In the genomic region with DNA sequence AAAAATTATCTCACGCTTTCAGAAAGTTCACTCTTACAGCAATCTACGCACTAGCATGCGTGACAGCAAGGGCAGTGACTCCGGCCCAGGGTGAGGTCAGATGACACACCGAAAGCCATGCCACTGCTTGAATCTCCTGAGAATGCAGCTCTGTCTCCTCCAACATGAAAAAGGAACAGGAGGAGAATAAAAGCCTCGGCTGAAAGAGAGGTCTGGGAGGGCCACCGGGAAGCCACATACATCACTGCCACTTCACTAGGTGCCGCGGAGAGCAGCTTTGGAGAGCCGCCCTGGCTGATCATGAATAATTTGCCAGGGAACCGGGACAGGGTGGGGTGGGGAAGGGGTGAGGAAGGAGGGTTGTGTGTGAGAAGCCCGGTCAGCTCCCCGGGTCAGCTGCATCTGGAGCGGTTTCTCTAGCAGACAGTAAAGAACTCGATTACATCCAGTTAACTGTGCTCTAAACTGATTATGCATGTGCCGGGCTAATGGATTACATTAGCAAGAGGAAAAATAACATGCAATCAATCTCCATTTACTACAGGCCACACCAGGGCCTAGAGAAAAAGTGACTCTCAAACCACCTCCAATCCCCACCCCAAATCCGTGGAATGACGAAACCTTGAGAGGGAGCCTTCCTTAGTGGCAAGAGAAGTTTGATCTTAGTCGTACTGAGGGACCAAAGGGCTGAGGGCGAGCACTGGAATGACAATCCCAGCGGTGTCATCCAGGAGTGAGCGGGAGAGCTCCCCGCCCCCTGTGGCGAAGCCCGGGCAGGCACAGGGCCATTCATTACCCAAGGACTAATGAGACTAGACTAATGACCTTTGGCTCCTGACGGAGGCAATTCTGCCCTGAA, we compare ENCODE assay signal across 16 cellular contexts.
DNase-seq lines count a peak whose midpoint lies in the region; ATAC-seq and TF ChIP-seq lines count a peak whose summit lies in the region.
"Had no signal": no experiment of that assay in that cellular context is flagged by ENCODE, and none has a peak within 500 bp of the region (broad histone marks: within the 10 kb centered on the region; RNA-seq: fewer than 3 reads in every experiment).

No MANE protein-coding gene starts in this region.

- H3K4me3 ChIP-seq in left ventricle myocardium inferior (no peak overlapping the region), transverse colon (no peak overlapping the region)

- BruUV-seq in Calu3 (replicated peaks; lab: Mats Ljungman, UMichigan) = no TSS peak

- no peaks in the 10 kb centered on the region for H3K9me3 Mint-ChIP-seq in nephron
- peaks cover 4% of the 10 kb centered on the region for H3K9me3 Mint-ChIP-seq in Calu3 (ENCODE audit: low read depth, unreplicated experiment)
- H3K9me3 Mint-ChIP-seq: stimulated activated naive CD8-positive, alpha-beta T cell treated with anti-CD3 and anti-CD28 coated beads, Interleukin-15, Interleukin-2, amounts not matched to agents 100 ng/mL and 50 ng/mL, for 24 hours had no signal

- no peak for TF ChIP-seq POLR2A in transverse colon (IDR thresholded peaks at IDR 0.05)

- in situ Hi-C loops in transverse colon (cut with MboI; ENCODE audit: low pct_ligation_motif_present in 1 of 4, low pct_unique_long_range_greater_than_20kb in 1 of 4, low sequenced_read_pairs in 3 of 4) = no loop called here

- H3K27ac ChIP-seq in left ventricle myocardium inferior (replicated peaks) = peak overlapping the region; percentile 44
- H3K27ac ChIP-seq in transverse colon = peak overlapping the region; percentile 31 to 55 (median 42)
- H3K27ac ChIP-seq: C4-2B had no signal

- DNase-seq in astrocyte of the hippocampus (ENCODE audit: low read depth, low spot score) = peak; percentile 63
- DNase-seq in left ventricle myocardium inferior = no peak
- DNase-seq in transverse colon = no peak
- DNase-seq in Calu3 = no peak
- no peak for DNase-seq in COR-L47 (lab: John Stamatoyannopoulos, UW)
- DNase-seq: activated CD8-positive, alpha-beta memory T cell treated with anti-CD3 and anti-CD28 coated beads, Interleukin-2, amount 10 ng/mL, durations not matched to agents 7 days and 5 days; cortex of kidney; kidney glomerular epithelial cell; NCI-H1105 treated with DMSO at 0.1 percent for 48 hours; NCI-H510A treated with DMSO at 0.1 percent for 48 hours had no signal

- CTCF ChIA-PET in Calu3 (lab: Charles Lee) = interaction anchor here (0.5 kb wide), 2 partner anchors 225 to 1427 kb away, joined by 3 read pairs; no protein-coding TSS in a partner anchor

- TF ChIP-seq CTCF in left ventricle myocardium inferior (IDR thresholded peaks at IDR 0.05; ENCODE audit: borderline replicate concordance) = no peak
- TF ChIP-seq CTCF in nephron (IDR thresholded peaks at IDR 0.05; ENCODE audit: unreplicated experiment in 3 of 3) = no peak
- no peak for TF ChIP-seq CTCF in transverse colon (IDR thresholded peaks at IDR 0.05)
- no peak for TF ChIP-seq CTCF in Calu3 (IDR thresholded peaks at IDR 0.05; ENCODE audit: unreplicated experiment)

- H3K4me3 Mint-ChIP-seq in nephron = peak overlapping the region in 1 of 3 experiments; percentile 22
- H3K4me3 Mint-ChIP-seq in Calu3 (ENCODE audit: low read depth, unreplicated experiment) = no peak overlapping the region
- H3K4me3 Mint-ChIP-seq: activated CD8-positive, alpha-beta memory T cell treated with anti-CD3 and anti-CD28 coated beads, Interleukin-2, amount 10 ng/mL, durations not matched to agents 7 days and 5 days; activated naive CD8-positive, alpha-beta T cell; stimulated activated naive CD8-positive, alpha-beta T cell treated with anti-CD3 and anti-CD28 coated beads, Interleukin-15, Interleukin-2, amounts not matched to agents 100 ng/mL and 50 ng/mL, for 24 hours had no signal

- peaks cover 63% of the 10 kb centered on the region for H3K36me3 Mint-ChIP-seq in nephron (ENCODE audit: low read depth)
- no peaks in the 10 kb centered on the region for H3K36me3 Mint-ChIP-seq in Calu3 (ENCODE audit: insufficient read depth, unreplicated experiment)
- H3K36me3 Mint-ChIP-seq: activated CD8-positive, alpha-beta memory T cell treated with anti-CD3 and anti-CD28 coated beads, Interleukin-2, amount 10 ng/mL, durations not matched to agents 7 days and 5 days; activated naive CD8-positive, alpha-beta T cell had no signal

- H3K4me1 ChIP-seq in left ventricle myocardium inferior (peaks cover 40% of the 10 kb centered on the region), transverse colon (peaks cover 9 to 17% (median 12%) of the 10 kb centered on the region in 4 donors)

- H3K4me1 Mint-ChIP-seq in nephron (peaks cover 45% of the 10 kb centered on the region), Calu3 (ENCODE audit: low read depth, unreplicated experiment) (peaks cover 8% of the 10 kb centered on the region)
- H3K4me1 Mint-ChIP-seq: activated CD8-positive, alpha-beta memory T cell treated with anti-CD3 and anti-CD28 coated beads, Interleukin-2, amount 10 ng/mL, durations not matched to agents 7 days and 5 days had no signal

- H3K36me3 ChIP-seq in left ventricle myocardium inferior (peaks cover 27% of the 10 kb centered on the region), transverse colon (peaks cover 0 to 10% (median 3%) of the 10 kb centered on the region in 4 donors)

- WGBS in transverse colon (ENCODE audit: low coverage in 1 of 2), 2 donors = 35 to 61% methylated on average over 9 to 26 of the region's 26 CpGs

- H3K27me3 ChIP-seq in left ventricle myocardium inferior (ENCODE audit: low read depth) (no peaks in the 10 kb centered on the region), transverse colon (no peaks in the 10 kb centered on the region)

- no peak for ATAC-seq in GM18517 (IDR thresholded peaks at IDR 0.05; ENCODE audit: unreplicated experiment)
- no peak for ATAC-seq in HG02970 (IDR thresholded peaks at IDR 0.05; ENCODE audit: low FRiP score, unreplicated experiment)
- ATAC-seq: activated CD8-positive, alpha-beta memory T cell treated with anti-CD3 and anti-CD28 coated beads, Interleukin-2, amount 10 ng/mL, durations not matched to agents 7 days and 5 days had no signal

- intact Hi-C loops in left ventricle myocardium inferior (cut with micrococcal nuclease) = no loop called here
- intact Hi-C loops in transverse colon (cut with DNase I; ENCODE audit: low total_unique reads) = loop anchor here (1.0 kb wide), 1 partner anchor 19 kb away; no protein-coding TSS in a partner anchor
- intact Hi-C loops in Calu3 (cut with micrococcal nuclease; ENCODE audit: unreplicated experiment) = no loop called here

- H3K9me3 ChIP-seq in left ventricle myocardium inferior (replicated peaks) (no peaks in the 10 kb centered on the region), transverse colon (no peaks in the 10 kb centered on the region)

- no peak for TF ChIP-seq EP300 in transverse colon (IDR thresholded peaks at IDR 0.05; ENCODE audit: low read depth)

- H3K27ac Mint-ChIP-seq in nephron = peak overlapping the region; percentile 52 to 83 (median 63)
- H3K27ac Mint-ChIP-seq in Calu3 (ENCODE audit: unreplicated experiment) = no peak overlapping the region
- H3K27ac Mint-ChIP-seq: activated CD8-positive, alpha-beta memory T cell treated with anti-CD3 and anti-CD28 coated beads, Interleukin-2, amount 10 ng/mL, durations not matched to agents 7 days and 5 days; activated naive CD8-positive, alpha-beta T cell; stimulated activated naive CD8-positive, alpha-beta T cell treated with anti-CD3 and anti-CD28 coated beads, Interleukin-15, Interleukin-2, amounts not matched to agents 100 ng/mL and 50 ng/mL, for 24 hours had no signal

- H3K27me3 Mint-ChIP-seq in nephron (ENCODE audit: low read depth) (peaks cover 4% of the 10 kb centered on the region), Calu3 (ENCODE audit: unreplicated experiment) (no peaks in the 10 kb centered on the region)
- H3K27me3 Mint-ChIP-seq: activated CD8-positive, alpha-beta memory T cell treated with anti-CD3 and anti-CD28 coated beads, Interleukin-2, amount 10 ng/mL, durations not matched to agents 7 days and 5 days; activated naive CD8-positive, alpha-beta T cell; stimulated activated naive CD8-positive, alpha-beta T cell treated with anti-CD3 and anti-CD28 coated beads, Interleukin-15, Interleukin-2, amounts not matched to agents 100 ng/mL and 50 ng/mL, for 24 hours had no signal
